8 cellular contexts compared by ENCODE assay signal in genomic region chr17:29723283-29724047, GRCh38.
DNase-seq lines count a peak whose midpoint lies in the region; TF ChIP-seq lines count a peak whose summit lies in the region.

No MANE protein-coding gene starts in this region.

- CTCF ChIA-PET in MCF 10A (lab: Yijun Ruan, JAX): interaction anchor here (0.6 to 1.4 kb wide), 3 partner anchors 11 to 208 kb away, joined by 3 to 4 read pairs (median 4); no protein-coding TSS in a partner anchor

- DNase-seq in T-helper 1 cell (no peak), NB4 (ENCODE audit: low read depth) (peak; percentile 87), endothelial cell (ENCODE audit: low spot score) (no peak), MCF 10A (ENCODE audit: unreplicated experiment) (no peak), COR-L47 (lab: John Stamatoyannopoulos, UW) (no peak), iPS-NIHi11 (ENCODE audit: low spot score) (no peak)
- DNase-seq in stimulated activated naive CD4-positive, alpha-beta T cell treated with Interleukin-2 at 50 U/mL for 16 hours (lab: John Stamatoyannopoulos, UW): peak; percentile 6

- H3K27ac Mint-ChIP-seq in T-helper 1 cell treated with Interleukin-12 subunit alpha and Interleukin-12 subunit beta and Interleukin-4 antibody, amounts not matched to agents 30 μg/mL and 1 μg/mL, for 36 hours: peak overlapping the region; percentile 34
- H3K27ac Mint-ChIP-seq in endothelial cell (ENCODE audit: unreplicated experiment) (peak overlapping the region; percentile 90), MCF 10A (ENCODE audit: low read depth, unreplicated experiment) (no peak overlapping the region)

- peaks cover 3% of the 10 kb centered on the region for H3K9me3 Mint-ChIP-seq in T-helper 1 cell treated with Interleukin-12 subunit alpha and Interleukin-12 subunit beta and Interleukin-4 antibody, amounts not matched to agents 30 μg/mL and 1 μg/mL, for 36 hours
- no peaks in the 10 kb centered on the region for H3K9me3 Mint-ChIP-seq in endothelial cell (ENCODE audit: unreplicated experiment)
- peaks cover 10% of the 10 kb centered on the region for H3K9me3 Mint-ChIP-seq in MCF 10A (ENCODE audit: unreplicated experiment)

- intact Hi-C loops in MCF 10A (cut with micrococcal nuclease): no loop called here

- no TSS peak for BruUV-seq in MCF 10A (replicated peaks; lab: Mats Ljungman, UMichigan)

- no peaks in the 10 kb centered on the region for H3K27me3 Mint-ChIP-seq in T-helper 1 cell treated with Interleukin-12 subunit alpha and Interleukin-12 subunit beta and Interleukin-4 antibody, amounts not matched to agents 30 μg/mL and 1 μg/mL, for 36 hours (ENCODE audit: low read depth)
- H3K27me3 Mint-ChIP-seq in endothelial cell (ENCODE audit: unreplicated experiment): peaks cover 6% of the 10 kb centered on the region
- H3K27me3 Mint-ChIP-seq in MCF 10A (ENCODE audit: insufficient read depth, unreplicated experiment): no peaks in the 10 kb centered on the region

- H3K4me3 ChIP-seq in NB4 (ENCODE audit: low read depth, low read length): peak overlapping the region; percentile 55

- TF ChIP-seq CTCF in NB4 (IDR thresholded peaks at IDR 0.05; ENCODE audit: low read depth, low read length) (no peak), endothelial cell (IDR thresholded peaks at IDR 0.05; ENCODE audit: unreplicated experiment) (no peak), MCF 10A (IDR thresholded peaks at IDR 0.05; ENCODE audit: unreplicated experiment) (no peak)

- no peak for TF ChIP-seq POLR2A in NB4 (IDR thresholded peaks at IDR 0.05; ENCODE audit: extremely low read depth, insufficient read length)

- H3K36me3 Mint-ChIP-seq in T-helper 1 cell treated with Interleukin-12 subunit alpha and Interleukin-12 subunit beta and Interleukin-4 antibody, amounts not matched to agents 30 μg/mL and 1 μg/mL, for 36 hours (ENCODE audit: low read depth): peaks cover 19% of the 10 kb centered on the region
- peaks cover 17% of the 10 kb centered on the region for H3K36me3 Mint-ChIP-seq in endothelial cell (ENCODE audit: low read depth, unreplicated experiment)
- H3K36me3 Mint-ChIP-seq in MCF 10A (ENCODE audit: insufficient read depth, unreplicated experiment): peaks cover 5% of the 10 kb centered on the region

- POLR2A ChIA-PET in MCF 10A (lab: Yijun Ruan, JAX): interaction anchor here (0.9 to 1.7 kb wide), 4 partner anchors 10 to 23 kb away, joined by 3 to 16 read pairs (median 5); no protein-coding TSS in a partner anchor

- peaks cover 45% of the 10 kb centered on the region for H3K4me1 Mint-ChIP-seq in T-helper 1 cell treated with Interleukin-12 subunit alpha and Interleukin-12 subunit beta and Interleukin-4 antibody, amounts not matched to agents 30 μg/mL and 1 μg/mL, for 36 hours (ENCODE audit: low read depth)
- H3K4me1 Mint-ChIP-seq in endothelial cell (ENCODE audit: unreplicated experiment) (peaks cover 68% of the 10 kb centered on the region), MCF 10A (ENCODE audit: insufficient read depth, unreplicated experiment) (peaks cover 23% of the 10 kb centered on the region)

- H3K4me3 Mint-ChIP-seq in T-helper 1 cell treated with Interleukin-12 subunit alpha and Interleukin-12 subunit beta and Interleukin-4 antibody, amounts not matched to agents 30 μg/mL and 1 μg/mL, for 36 hours: peak overlapping the region; percentile 30
- H3K4me3 Mint-ChIP-seq in endothelial cell (ENCODE audit: unreplicated experiment) (no peak overlapping the region), MCF 10A (ENCODE audit: unreplicated experiment) (no peak overlapping the region)

Comparison
In these comparisons a context has a peak if more than half of its experiments do, and no peak if none do; other contexts are left out.
1. DNase-seq: peak in NB4 (single experiment) and stimulated activated naive CD4-positive, alpha-beta T cell treated with Interleukin-2 at 50 U/mL for 16 hours (single experiment); none in T-helper 1 cell (0 of 5), endothelial cell (single experiment), MCF 10A (single experiment), COR-L47 (single experiment) and iPS-NIHi11 (single experiment).